Comparison of ENCODE assay signal across 2 cellular contexts in the genomic region with DNA sequence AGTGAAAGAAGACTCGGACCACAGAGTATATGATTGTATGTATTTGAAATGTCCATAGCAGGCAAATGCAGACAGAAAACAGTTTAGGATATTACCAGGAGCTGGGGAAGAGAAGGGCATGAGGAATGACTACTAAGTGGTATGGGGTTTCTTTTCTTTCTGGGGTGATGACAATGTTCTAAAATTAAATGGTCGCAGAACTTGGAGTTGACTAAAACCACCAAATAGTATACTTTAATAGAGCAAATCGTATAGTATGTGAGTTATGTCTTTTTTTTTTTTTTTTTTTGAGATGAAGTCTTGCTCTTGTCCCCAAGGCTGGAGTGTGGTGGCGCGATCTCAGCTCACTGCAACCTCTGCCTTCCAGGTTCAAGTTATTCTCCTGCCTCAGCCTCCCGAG.
A peak's percentile ranks its signal among the peaks of the same experiment; 100 is the strongest.
TF ChIP-seq lines count a peak whose summit lies in the region.

No MANE protein-coding gene starts in this region.

TF ChIP-seq in HEK293T, 16 proteins besides CTCF, POLR2A, EP300 and RAD21:
- no peak for TF ChIP-seq TARDBP (IDR thresholded peaks at IDR 0.05)
- 0 out of 2 replicates have a peak, but pooled peaks have one; percentile 10 for TF ChIP-seq ZNF384 (IDR thresholded peaks at IDR 0.05)
- no peak for TF ChIP-seq BHLHE40 (IDR thresholded peaks at IDR 0.05; ENCODE audit: borderline replicate concordance)
- no peak for TF ChIP-seq NFRKB (IDR thresholded peaks at IDR 0.05)
- TF ChIP-seq ELF4 (IDR thresholded peaks at IDR 0.05): no peak

TF ChIP-seq in H1, 55 proteins besides CTCF, POLR2A, EP300 and RAD21:
- 0 out of 2 replicates have a peak, but pooled peaks have one; percentile 24 for TF ChIP-seq POLR2AphosphoS5 (IDR thresholded peaks at IDR 0.05; ENCODE audit: low read depth, low read length)
- TF ChIP-seq RXRA (IDR thresholded peaks at IDR 0.05; ENCODE audit: insufficient read depth, low read depth, low read length): no peak
